In the genomic region with DNA sequence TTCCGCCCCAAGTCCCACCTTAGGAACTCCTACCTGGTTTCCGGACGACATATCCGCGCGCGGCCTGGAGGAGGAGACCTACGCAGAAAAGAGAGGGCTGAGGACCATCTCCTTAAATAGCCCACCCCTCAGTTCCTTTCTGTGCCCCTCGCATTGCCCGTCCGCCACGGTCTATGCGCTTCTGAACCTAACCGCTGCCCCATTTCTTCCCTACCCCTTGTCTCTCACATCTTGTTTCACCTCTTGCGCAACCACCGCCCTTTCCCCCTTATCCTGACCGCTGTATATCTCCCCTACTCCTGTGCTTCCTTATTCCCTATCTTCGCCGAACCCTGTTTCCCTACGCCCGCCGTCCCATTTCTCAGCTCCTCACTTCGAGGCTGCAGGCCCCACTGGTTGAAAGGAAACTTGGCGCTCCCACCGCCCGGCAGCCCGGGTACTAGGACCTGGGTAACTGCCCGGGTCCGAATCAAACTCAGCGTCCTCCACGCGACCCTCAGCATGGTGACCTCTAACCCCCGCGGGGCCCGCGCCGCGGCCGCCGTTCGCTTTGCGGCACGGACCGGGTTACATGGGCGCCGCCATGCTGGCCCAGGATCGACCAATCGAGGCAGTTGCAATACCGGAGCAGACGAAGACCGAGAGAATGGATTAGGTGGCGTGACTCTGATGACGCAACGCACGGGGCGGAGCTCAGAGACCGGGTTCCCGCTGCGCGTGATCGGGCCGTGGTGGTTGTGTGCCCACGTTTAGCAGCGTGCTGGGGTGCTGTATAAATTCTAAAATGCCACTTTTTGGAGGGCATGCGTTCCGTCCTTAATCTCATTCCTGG, we compare ENCODE assay signal across 1 cellular context.
TF ChIP-seq lines count a peak whose summit lies in the region.

A gene (minus strand): TSS at position 612 of the 832 bp plus-strand sequence. CDS start 109 bp downstream, at position 503.

TF ChIP-seq in K562, 482 proteins besides CTCF, POLR2A, EP300 and RAD21 (continued from another document and continues in another):
- TF ChIP-seq NFIX (CRISPR knock-in tag; IDR thresholded peaks at IDR 0.05; ENCODE audit: low read depth) (0 out of 2 replicates have a peak, but pooled peaks have one; percentile 3), RB1 (IDR thresholded peaks at IDR 0.05; ENCODE audit: low read depth) (peak; percentile 97), SETDB1 (IDR thresholded peaks at IDR 0.05; ENCODE audit: low read length) (no peak), TBP (optimal IDR thresholded peaks at IDR 0.05; ENCODE audit: low read depth, low read length) (peak; percentile 95), SMAD3 (CRISPR knock-in tag; conservative IDR thresholded peaks at IDR 0.05) (no peak), U2AF1 (optimal IDR thresholded peaks at IDR 0.05; ENCODE audit: low read depth, low read length) (peak; percentile 61), BRCA1 (IDR thresholded peaks at IDR 0.05) (no peak), BRCA1 (CRISPR knock-in tag; IDR thresholded peaks at IDR 0.05) (no peak), ZNF143 (CRISPR knock-in tag; IDR thresholded peaks at IDR 0.05) (peak; percentile 60; the same call in 1 of the 2 replicates), ZNF436 (CRISPR knock-in tag; IDR thresholded peaks at IDR 0.05) (no peak), FOXK2 (conservative IDR thresholded peaks at IDR 0.05 in 1 of 2, IDR thresholded peaks at IDR 0.05 in 1 of 2; ENCODE audit: low read depth in 2 of 2) (peak; percentile 57 to 96), ZC3H11A (IDR thresholded peaks at IDR 0.05; ENCODE audit: low read depth, low read length) (no peak), SMAD4 (CRISPR knock-in tag; conservative IDR thresholded peaks at IDR 0.05) (peak; percentile 76; the same call in 1 of the 2 replicates), ZNF583 (CRISPR knock-in tag; IDR thresholded peaks at IDR 0.05) (no peak), PHB (CRISPR knock-in tag; IDR thresholded peaks at IDR 0.05) (no peak), ZFPM2 (CRISPR knock-in tag; IDR thresholded peaks at IDR 0.05) (0 out of 2 replicates have a peak, but pooled peaks have one; percentile 71), FOXK1 (CRISPR knock-in tag; IDR thresholded peaks at IDR 0.05; ENCODE audit: borderline replicate concordance) (peak; percentile 96; the same call in 1 of the 2 replicates), RBFOX2 (IDR thresholded peaks at IDR 0.05; ENCODE audit: low read depth, low read length) (peak; percentile 97), E2F3 (CRISPR knock-in tag; IDR thresholded peaks at IDR 0.05) (peak; percentile 67), ZNF668 (CRISPR knock-in tag; IDR thresholded peaks at IDR 0.05) (0 out of 2 replicates have a peak, but pooled peaks have one; percentile 39), MCM3 (IDR thresholded peaks at IDR 0.05) (no peak), PHF8 (IDR thresholded peaks at IDR 0.05; ENCODE audit: borderline replicate concordance, low read length) (peak; percentile 91), ZNF134 (CRISPR knock-in tag; conservative IDR thresholded peaks at IDR 0.05) (no peak), HNRNPK (IDR thresholded peaks at IDR 0.05; ENCODE audit: low read depth, low read length, poor library complexity, severe bottlenecking) (no peak), ZNF146 (CRISPR knock-in tag; IDR thresholded peaks at IDR 0.05; ENCODE audit: unreplicated experiment) (no peak), DACH1 (IDR thresholded peaks at IDR 0.05; ENCODE audit: partially characterized antibody) (no peak), ZNF77 (CRISPR knock-in tag; IDR thresholded peaks at IDR 0.05) (no peak), CAMTA2 (CRISPR knock-in tag; conservative IDR thresholded peaks at IDR 0.05) (no peak), TAF1 (IDR thresholded peaks at IDR 0.05; ENCODE audit: control insufficient read depth, extremely low read depth, insufficient read depth, low read length, severe bottlenecking) (peak; percentile 97), RBM22 (IDR thresholded peaks at IDR 0.05; ENCODE audit: low read depth, low read length, poor library complexity, severe bottlenecking) (peak; percentile 92), ZNF76 (CRISPR knock-in tag; IDR thresholded peaks at IDR 0.05; ENCODE audit: borderline replicate concordance) (0 out of 2 replicates have a peak, but pooled peaks have one; percentile 17), HMG20A (CRISPR knock-in tag; conservative IDR thresholded peaks at IDR 0.05) (no peak), CBX2 (IDR thresholded peaks at IDR 0.05; ENCODE audit: insufficient read depth, low read length, poor library complexity, severe bottlenecking) (no peak), ARHGAP35 (IDR thresholded peaks at IDR 0.05; ENCODE audit: partially characterized antibody) (peak; percentile 82), TEAD1 (CRISPR knock-in tag; IDR thresholded peaks at IDR 0.05) (peak; percentile 46 to 95; a peak in 3 of 4 replicates), ZNF507 (tag; conservative IDR thresholded peaks at IDR 0.05) (no peak), ZNF133 (CRISPR knock-in tag; IDR thresholded peaks at IDR 0.05) (0 out of 2 replicates have a peak, but pooled peaks have one; percentile 4), ZNF644 (tag; IDR thresholded peaks at IDR 0.05; ENCODE audit: low read depth) (peak; percentile 76; the same call in 1 of the 2 replicates), POLR2AphosphoS5 (IDR thresholded peaks at IDR 0.05; ENCODE audit: control insufficient read depth, insufficient read depth, low read depth, low read length) (peak; percentile 92), MYNN (IDR thresholded peaks at IDR 0.05) (no peak), MYNN (CRISPR knock-in tag; IDR thresholded peaks at IDR 0.05) (no peak)
- TF ChIP-seq, protein P1, sequence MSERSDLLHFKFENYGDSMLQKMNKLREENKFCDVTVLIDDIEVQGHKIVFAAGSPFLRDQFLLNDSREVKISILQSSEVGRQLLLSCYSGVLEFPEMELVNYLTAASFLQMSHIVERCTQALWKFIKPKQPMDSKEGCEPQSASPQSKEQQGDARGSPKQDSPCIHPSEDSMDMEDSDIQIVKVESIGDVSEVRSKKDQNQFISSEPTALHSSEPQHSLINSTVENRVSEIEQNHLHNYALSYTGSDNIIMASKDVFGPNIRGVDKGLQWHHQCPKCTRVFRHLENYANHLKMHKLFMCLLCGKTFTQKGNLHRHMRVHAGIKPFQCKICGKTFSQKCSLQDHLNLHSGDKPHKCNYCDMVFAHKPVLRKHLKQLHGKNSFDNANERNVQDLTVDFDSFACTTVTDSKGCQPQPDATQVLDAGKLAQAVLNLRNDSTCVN (CRISPR knock-in tag; IDR thresholded peaks at IDR 0.05) = peak; percentile 93
- TF ChIP-seq, protein P2, sequence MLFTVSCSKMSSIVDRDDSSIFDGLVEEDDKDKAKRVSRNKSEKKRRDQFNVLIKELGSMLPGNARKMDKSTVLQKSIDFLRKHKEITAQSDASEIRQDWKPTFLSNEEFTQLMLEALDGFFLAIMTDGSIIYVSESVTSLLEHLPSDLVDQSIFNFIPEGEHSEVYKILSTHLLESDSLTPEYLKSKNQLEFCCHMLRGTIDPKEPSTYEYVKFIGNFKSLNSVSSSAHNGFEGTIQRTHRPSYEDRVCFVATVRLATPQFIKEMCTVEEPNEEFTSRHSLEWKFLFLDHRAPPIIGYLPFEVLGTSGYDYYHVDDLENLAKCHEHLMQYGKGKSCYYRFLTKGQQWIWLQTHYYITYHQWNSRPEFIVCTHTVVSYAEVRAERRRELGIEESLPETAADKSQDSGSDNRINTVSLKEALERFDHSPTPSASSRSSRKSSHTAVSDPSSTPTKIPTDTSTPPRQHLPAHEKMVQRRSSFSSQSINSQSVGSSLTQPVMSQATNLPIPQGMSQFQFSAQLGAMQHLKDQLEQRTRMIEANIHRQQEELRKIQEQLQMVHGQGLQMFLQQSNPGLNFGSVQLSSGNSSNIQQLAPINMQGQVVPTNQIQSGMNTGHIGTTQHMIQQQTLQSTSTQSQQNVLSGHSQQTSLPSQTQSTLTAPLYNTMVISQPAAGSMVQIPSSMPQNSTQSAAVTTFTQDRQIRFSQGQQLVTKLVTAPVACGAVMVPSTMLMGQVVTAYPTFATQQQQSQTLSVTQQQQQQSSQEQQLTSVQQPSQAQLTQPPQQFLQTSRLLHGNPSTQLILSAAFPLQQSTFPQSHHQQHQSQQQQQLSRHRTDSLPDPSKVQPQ (CRISPR knock-in tag; IDR thresholded peaks at IDR 0.05; ENCODE audit: borderline replicate concordance) = no peak
- TF ChIP-seq, protein P3, sequence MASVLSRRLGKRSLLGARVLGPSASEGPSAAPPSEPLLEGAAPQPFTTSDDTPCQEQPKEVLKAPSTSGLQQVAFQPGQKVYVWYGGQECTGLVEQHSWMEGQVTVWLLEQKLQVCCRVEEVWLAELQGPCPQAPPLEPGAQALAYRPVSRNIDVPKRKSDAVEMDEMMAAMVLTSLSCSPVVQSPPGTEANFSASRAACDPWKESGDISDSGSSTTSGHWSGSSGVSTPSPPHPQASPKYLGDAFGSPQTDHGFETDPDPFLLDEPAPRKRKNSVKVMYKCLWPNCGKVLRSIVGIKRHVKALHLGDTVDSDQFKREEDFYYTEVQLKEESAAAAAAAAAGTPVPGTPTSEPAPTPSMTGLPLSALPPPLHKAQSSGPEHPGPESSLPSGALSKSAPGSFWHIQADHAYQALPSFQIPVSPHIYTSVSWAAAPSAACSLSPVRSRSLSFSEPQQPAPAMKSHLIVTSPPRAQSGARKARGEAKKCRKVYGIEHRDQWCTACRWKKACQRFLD (CRISPR knock-in tag; IDR thresholded peaks at IDR 0.05) = peak; percentile 98
- TF ChIP-seq, protein P4, sequence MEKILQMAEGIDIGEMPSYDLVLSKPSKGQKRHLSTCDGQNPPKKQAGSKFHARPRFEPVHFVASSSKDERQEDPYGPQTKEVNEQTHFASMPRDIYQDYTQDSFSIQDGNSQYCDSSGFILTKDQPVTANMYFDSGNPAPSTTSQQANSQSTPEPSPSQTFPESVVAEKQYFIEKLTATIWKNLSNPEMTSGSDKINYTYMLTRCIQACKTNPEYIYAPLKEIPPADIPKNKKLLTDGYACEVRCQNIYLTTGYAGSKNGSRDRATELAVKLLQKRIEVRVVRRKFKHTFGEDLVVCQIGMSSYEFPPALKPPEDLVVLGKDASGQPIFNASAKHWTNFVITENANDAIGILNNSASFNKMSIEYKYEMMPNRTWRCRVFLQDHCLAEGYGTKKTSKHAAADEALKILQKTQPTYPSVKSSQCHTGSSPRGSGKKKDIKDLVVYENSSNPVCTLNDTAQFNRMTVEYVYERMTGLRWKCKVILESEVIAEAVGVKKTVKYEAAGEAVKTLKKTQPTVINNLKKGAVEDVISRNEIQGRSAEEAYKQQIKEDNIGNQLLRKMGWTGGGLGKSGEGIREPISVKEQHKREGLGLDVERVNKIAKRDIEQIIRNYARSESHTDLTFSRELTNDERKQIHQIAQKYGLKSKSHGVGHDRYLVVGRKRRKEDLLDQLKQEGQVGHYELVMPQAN (IDR thresholded peaks at IDR 0.05; ENCODE audit: borderline replicate concordance) = peak; percentile 99
- TF ChIP-seq, protein P5, sequence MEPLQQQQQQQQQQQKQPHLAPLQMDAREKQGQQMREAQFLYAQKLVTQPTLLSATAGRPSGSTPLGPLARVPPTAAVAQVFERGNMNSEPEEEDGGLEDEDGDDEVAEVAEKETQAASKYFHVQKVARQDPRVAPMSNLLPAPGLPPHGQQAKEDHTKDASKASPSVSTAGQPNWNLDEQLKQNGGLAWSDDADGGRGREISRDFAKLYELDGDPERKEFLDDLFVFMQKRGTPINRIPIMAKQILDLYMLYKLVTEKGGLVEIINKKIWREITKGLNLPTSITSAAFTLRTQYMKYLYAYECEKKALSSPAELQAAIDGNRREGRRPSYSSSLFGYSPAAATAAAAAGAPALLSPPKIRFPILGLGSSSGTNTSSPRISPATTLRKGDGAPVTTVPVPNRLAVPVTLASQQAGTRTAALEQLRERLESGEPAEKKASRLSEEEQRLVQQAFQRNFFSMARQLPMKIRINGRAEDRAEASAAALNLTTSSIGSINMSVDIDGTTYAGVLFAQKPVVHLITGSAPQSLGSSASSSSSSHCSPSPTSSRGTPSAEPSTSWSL (CRISPR knock-in tag; IDR thresholded peaks at IDR 0.05; ENCODE audit: borderline replicate concordance) = no peak
- TF ChIP-seq, protein P6, sequence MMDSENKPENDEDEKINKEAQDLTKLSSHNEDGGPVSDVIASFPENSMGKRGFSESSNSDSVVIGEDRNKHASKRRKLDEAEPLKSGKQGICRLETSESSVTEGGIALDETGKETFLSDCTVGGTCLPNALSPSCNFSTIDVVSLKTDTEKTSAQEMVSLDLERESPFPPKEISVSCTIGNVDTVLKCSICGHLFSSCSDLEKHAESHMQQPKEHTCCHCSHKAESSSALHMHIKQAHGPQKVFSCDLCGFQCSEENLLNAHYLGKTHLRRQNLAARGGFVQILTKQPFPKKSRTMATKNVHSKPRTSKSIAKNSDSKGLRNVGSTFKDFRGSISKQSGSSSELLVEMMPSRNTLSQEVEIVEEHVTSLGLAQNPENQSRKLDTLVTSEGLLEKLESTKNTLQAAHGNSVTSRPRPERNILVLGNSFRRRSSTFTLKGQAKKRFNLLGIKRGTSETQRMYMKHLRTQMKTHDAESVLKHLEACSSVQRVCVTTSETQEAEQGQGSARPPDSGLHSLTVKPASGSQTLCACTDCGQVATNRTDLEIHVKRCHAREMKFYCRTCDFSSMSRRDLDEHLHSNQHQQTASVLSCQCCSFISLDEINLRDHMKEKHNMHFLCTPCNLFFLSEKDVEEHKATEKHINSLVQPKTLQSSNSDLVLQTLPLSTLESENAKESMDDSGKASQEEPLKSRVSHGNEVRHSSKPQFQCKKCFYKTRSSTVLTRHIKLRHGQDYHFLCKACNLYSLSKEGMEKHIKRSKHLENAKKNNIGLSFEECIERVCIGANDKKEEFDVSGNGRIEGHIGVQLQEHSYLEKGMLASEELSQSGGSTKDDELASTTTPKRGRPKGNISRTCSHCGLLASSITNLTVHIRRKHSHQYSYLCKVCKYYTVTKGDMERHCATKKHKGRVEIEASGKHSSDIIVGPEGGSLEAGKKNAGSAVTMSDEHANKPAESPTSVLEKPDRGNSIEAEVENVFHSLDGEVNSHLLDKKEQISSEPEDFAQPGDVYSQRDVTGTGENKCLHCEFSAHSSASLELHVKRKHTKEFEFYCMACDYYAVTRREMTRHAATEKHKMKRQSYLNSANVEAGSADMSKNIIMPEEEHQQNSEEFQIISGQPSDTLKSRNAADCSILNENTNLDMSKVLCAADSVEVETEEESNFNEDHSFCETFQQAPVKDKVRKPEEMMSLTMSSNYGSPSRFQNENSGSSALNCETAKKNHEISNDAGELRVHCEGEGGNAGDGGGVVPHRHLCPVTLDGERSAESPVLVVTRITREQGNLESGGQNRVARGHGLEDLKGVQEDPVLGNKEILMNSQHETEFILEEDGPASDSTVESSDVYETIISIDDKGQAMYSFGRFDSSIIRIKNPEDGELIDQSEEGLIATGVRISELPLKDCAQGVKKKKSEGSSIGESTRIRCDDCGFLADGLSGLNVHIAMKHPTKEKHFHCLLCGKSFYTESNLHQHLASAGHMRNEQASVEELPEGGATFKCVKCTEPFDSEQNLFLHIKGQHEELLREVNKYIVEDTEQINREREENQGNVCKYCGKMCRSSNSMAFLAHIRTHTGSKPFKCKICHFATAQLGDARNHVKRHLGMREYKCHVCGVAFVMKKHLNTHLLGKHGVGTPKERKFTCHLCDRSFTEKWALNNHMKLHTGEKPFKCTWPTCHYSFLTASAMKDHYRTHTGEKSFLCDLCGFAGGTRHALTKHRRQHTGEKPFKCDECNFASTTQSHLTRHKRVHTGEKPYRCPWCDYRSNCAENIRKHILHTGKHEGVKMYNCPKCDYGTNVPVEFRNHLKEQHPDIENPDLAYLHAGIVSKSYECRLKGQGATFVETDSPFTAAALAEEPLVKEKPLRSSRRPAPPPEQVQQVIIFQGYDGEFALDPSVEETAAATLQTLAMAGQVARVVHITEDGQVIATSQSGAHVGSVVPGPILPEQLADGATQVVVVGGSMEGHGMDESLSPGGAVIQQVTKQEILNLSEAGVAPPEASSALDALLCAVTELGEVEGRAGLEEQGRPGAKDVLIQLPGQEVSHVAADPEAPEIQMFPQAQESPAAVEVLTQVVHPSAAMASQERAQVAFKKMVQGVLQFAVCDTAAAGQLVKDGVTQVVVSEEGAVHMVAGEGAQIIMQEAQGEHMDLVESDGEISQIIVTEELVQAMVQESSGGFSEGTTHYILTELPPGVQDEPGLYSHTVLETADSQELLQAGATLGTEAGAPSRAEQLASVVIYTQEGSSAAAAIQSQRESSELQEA (IDR thresholded peaks at IDR 0.05; ENCODE audit: low read depth) = peak; percentile 68; the same call in 1 of the 2 replicates
